Comparison of ENCODE assay signal across 17 cellular contexts in the genomic region with DNA sequence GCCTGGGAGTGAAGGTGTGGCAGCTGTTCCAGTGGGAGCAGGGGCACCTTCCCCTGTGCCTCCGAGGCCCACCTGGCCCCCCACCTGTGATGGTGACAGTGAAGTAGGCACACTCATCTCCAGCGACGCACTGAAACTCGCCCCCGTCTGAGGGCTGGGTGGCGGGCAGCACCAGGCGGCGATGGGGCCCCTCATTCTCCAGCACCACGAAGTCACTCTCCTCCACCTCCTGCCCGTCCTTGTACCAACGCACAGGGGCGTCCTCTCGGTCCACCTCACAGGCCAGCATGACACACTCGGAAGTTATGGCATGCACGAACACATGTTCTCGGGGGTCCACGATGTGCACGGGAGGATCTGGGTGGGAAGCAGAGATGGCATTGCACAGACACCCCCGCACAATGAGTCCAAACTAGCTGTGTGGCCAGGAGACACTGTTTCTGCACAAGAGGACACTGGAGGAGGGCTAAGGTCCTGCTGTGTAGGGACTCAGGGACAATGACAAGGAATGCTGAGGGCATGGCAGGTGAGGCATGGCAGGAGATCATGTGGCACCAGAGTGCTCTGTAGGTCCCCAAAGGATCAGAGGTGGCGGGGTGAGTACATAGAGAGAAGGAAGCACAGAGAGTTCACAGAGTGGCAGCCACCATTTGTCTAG. TPM values are rescaled to one million over a fixed set of nuclear protein-coding genes. Genes with fewer than 3 reads are reported as not detected.
"Had no signal": no experiment of that assay in that cellular context is flagged by ENCODE, and none has a peak within 500 bp of the region (broad histone marks: within the 10 kb centered on the region; RNA-seq: fewer than 3 reads in every experiment).

No MANE protein-coding gene starts in this region.

- H3K27ac ChIP-seq: brain microvascular endothelial cell, epithelial cell of prostate, neutrophil, thyroid gland, uterus had no signal

- H3K9me3 Mint-ChIP-seq: activated CD4-positive, alpha-beta T cell treated with anti-CD3 and anti-CD28 coated beads, Interleukin-2, amount 10 ng/mL, durations not matched to agents 24 days and 14 days; activated naive CD8-positive, alpha-beta T cell treated with anti-CD3 and anti-CD28 coated beads, Interleukin-2, amount 10 ng/mL, durations not matched to agents 7 days and 5 days; dendritic cell treated with granulocyte-macrophage colony-stimulating factor and Interleukin-4, amounts not matched to agents 40 ng/mL and 50 ng/mL, for 4 days; effector memory CD8-positive, alpha-beta T cell; T-helper 2 cell treated with Interferon-gamma antibody and Interleukin-4, amounts not matched to agents 5 μg/mL and 100 μg/mL, for 36 hours had no signal

- H3K36me3 Mint-ChIP-seq: activated naive CD8-positive, alpha-beta T cell treated with anti-CD3 and anti-CD28 coated beads, Interleukin-2, amount 10 ng/mL, durations not matched to agents 7 days and 5 days had no signal

- H3K4me3 Mint-ChIP-seq: activated CD4-positive, alpha-beta T cell treated with anti-CD3 and anti-CD28 coated beads, Interleukin-2, amount 10 ng/mL, durations not matched to agents 24 days and 14 days; activated naive CD8-positive, alpha-beta T cell treated with anti-CD3 and anti-CD28 coated beads, Interleukin-2, amount 10 ng/mL, durations not matched to agents 7 days and 5 days; dendritic cell treated with granulocyte-macrophage colony-stimulating factor and Interleukin-4, amounts not matched to agents 40 ng/mL and 50 ng/mL, for 4 days; effector memory CD8-positive, alpha-beta T cell; T-helper 2 cell treated with Interferon-gamma antibody and Interleukin-4, amounts not matched to agents 5 μg/mL and 100 μg/mL, for 36 hours had no signal

- H3K9me3 ChIP-seq: neutrophil, thyroid gland, uterus had no signal

- H3K4me1 Mint-ChIP-seq: activated CD4-positive, alpha-beta T cell treated with anti-CD3 and anti-CD28 coated beads, Interleukin-2, amount 10 ng/mL, durations not matched to agents 24 days and 14 days; activated naive CD8-positive, alpha-beta T cell treated with anti-CD3 and anti-CD28 coated beads, Interleukin-2, amount 10 ng/mL, durations not matched to agents 7 days and 5 days had no signal

- H3K27me3 ChIP-seq: brain microvascular endothelial cell, thyroid gland, uterus had no signal

- H3K4me1 ChIP-seq: uterus had no signal

- DNase-seq: activated CD4-positive, alpha-beta T cell treated with anti-CD3 and anti-CD28 coated beads, Interleukin-2, amount 10 ng/mL, durations not matched to agents 24 days and 14 days; activated CD4-positive, CD25-positive, alpha-beta regulatory T cell; activated naive CD8-positive, alpha-beta T cell treated with anti-CD3 and anti-CD28 coated beads, Interleukin-2, amount 10 ng/mL, durations not matched to agents 7 days and 5 days; brain microvascular endothelial cell; cerebellar nuclear complex; effector memory CD8-positive, alpha-beta T cell; foreskin melanocyte; mammary epithelial cell; retina; stimulated activated CD4-positive, alpha-beta T cell treated with anti-CD3 and anti-CD28 coated beads, Interleukin-12 subunit alpha, Interleukin-12 subunit beta, amount 100 ng/mL, for 4 hours; stimulated activated CD4-positive, alpha-beta T cell treated with anti-CD3 and anti-CD28 coated beads, Interleukin-2, amount 100 ng/mL, for 24 hours; thyroid gland; uterus had no signal

- H3K27ac Mint-ChIP-seq: activated CD4-positive, alpha-beta T cell treated with anti-CD3 and anti-CD28 coated beads, Interleukin-2, amount 10 ng/mL, durations not matched to agents 24 days and 14 days; activated naive CD8-positive, alpha-beta T cell treated with anti-CD3 and anti-CD28 coated beads, Interleukin-2, amount 10 ng/mL, durations not matched to agents 7 days and 5 days; dendritic cell treated with granulocyte-macrophage colony-stimulating factor and Interleukin-4, amounts not matched to agents 40 ng/mL and 50 ng/mL, for 4 days; effector memory CD8-positive, alpha-beta T cell; T-helper 2 cell treated with Interferon-gamma antibody and Interleukin-4, amounts not matched to agents 5 μg/mL and 100 μg/mL, for 36 hours had no signal

RNA-seq across cellular contexts. Expression of a gene that starts 7.9 kb away (rescaled TPM):
- total RNA-seq: activated naive CD8-positive, alpha-beta T cell treated with anti-CD3 and anti-CD28 coated beads, Interleukin-2, amount 10 ng/mL, durations not matched to agents 7 days and 5 days had no signal

RNA-seq across cellular contexts. Expression of a gene that starts 8.7 kb away (rescaled TPM):
- total RNA-seq: activated CD4-positive, alpha-beta T cell treated with anti-CD3 and anti-CD28 coated beads, Interleukin-2, amount 10 ng/mL, durations not matched to agents 24 days and 14 days; activated naive CD8-positive, alpha-beta T cell treated with anti-CD3 and anti-CD28 coated beads, Interleukin-2, amount 10 ng/mL, durations not matched to agents 7 days and 5 days had no signal
